ENCODE assay signal across 8 cellular contexts in genomic region chr4:41145571-41146078, GRCh38.
DNase-seq lines count a peak whose midpoint lies in the region; FAIRE-seq and TF ChIP-seq lines count a peak whose summit lies in the region.

No MANE protein-coding gene starts in this region.

- no peak overlapping the region for H3K4ac ChIP-seq in H1 (replicated peaks; ENCODE audit: insufficient read length, low read depth, low read length)

- TF ChIP-seq EP300 in H1 (IDR thresholded peaks at IDR 0.05; ENCODE audit: borderline replicate concordance in 1 of 2, low read depth in 2 of 2, low read length in 2 of 2) = no peak

- no peak for TF ChIP-seq RAD21 in H1 (IDR thresholded peaks at IDR 0.05 in 1 of 2, conservative IDR thresholded peaks at IDR 0.05 in 1 of 2; ENCODE audit: low read depth in 2 of 2, low read length in 2 of 2)

- TF ChIP-seq POLR2A in H1 (IDR thresholded peaks at IDR 0.05; ENCODE audit: control extremely low read depth in 1 of 2, low read depth in 2 of 2, low read length in 2 of 2) (no peak), spleen (IDR thresholded peaks at IDR 0.05) (no peak)

- H4K20me1 ChIP-seq in H1 (replicated peaks in 1 of 2; ENCODE audit: control insufficient read depth in 1 of 2, insufficient read depth in 2 of 2, low read length in 2 of 2) = no peaks in the 10 kb centered on the region
- no peaks in the 10 kb centered on the region for H4K20me1 ChIP-seq in osteoblast (ENCODE audit: insufficient read depth, low read length)

- H3K9ac ChIP-seq in H1 (replicated peaks in 1 of 4; ENCODE audit: extremely low read depth in 1 of 4, low read depth in 3 of 4, low read length in 3 of 4) = no peak overlapping the region

- H3K14ac ChIP-seq in H1 (ENCODE audit: insufficient read length) = no peak overlapping the region

- peak overlapping the region; percentile 75; the same call in 1 of the 2 replicates for H3K18ac ChIP-seq in H1 (ENCODE audit: extremely low read depth, low read length)

- TF ChIP-seq CTCF in H1 (IDR thresholded peaks at IDR 0.05; ENCODE audit: control extremely low read depth in 1 of 3, insufficient read depth in 1 of 3, low read depth in 1 of 3, low read length in 3 of 3) = no peak
- no peak for TF ChIP-seq CTCF in osteoblast (IDR thresholded peaks at IDR 0.05; ENCODE audit: extremely low read depth, low read depth, low read length)
- no peak for TF ChIP-seq CTCF in spleen (IDR thresholded peaks at IDR 0.05 in 8 of 11, conservative IDR thresholded peaks at IDR 0.05 in 3 of 11)

- H2AFZ ChIP-seq in H1 (ENCODE audit: low read length) (no peak overlapping the region), osteoblast (ENCODE audit: low read length) (no peak overlapping the region)

- H4K5ac ChIP-seq in H1 (ENCODE audit: insufficient read length, low read depth, low read length) = no peak overlapping the region

- H4K91ac ChIP-seq in H1 (replicated peaks; ENCODE audit: insufficient read length, low read length) = no peak overlapping the region

- H3K27ac ChIP-seq in H1 (ENCODE audit: low read depth, low read length) = peak overlapping the region; percentile 57; the same call in 1 of the 2 replicates
- peak overlapping the region; percentile 74 for H3K27ac ChIP-seq in osteoblast (ENCODE audit: low read depth, low read length)
- peak overlapping the region in 1 of 8 donors; percentile 73 for H3K27ac ChIP-seq in spleen

- H3K23ac ChIP-seq in H1 (ENCODE audit: insufficient read length) = no peak overlapping the region

- POLR2A ChIA-PET in H1 (lab: Charles Lee; ENCODE audit: partially characterized antibody) = interaction anchor here (0.6 to 1.6 kb wide), 4 partner anchors 9 to 19 kb away, joined by 3 to 6 read pairs (median 3); no protein-coding TSS in a partner anchor

- peak overlapping the region; percentile 87; the same call in 1 of the 2 replicates for H2BK5ac ChIP-seq in H1 (ENCODE audit: low read depth, low read length)

- 88% methylated on average over 3 of the region's 3 CpGs; no CpG with 5 or more reads in 1 of the 2 experiments for WGBS in H1 (ENCODE audit: extremely low coverage in 1 of 2, insufficient coverage in 1 of 2, insufficient read length in 1 of 2, insufficient replicate concordance in 2 of 2, low coverage in 1 of 2, low lambda C conversion rate in 2 of 2, missing lambda C conversion rate in 1 of 2), 2 experiments
- WGBS in spleen, 5 donors = 69 to 89% (median 83%) methylated on average over 3 of the region's 3 CpGs

- DNase-seq in Daoy (ENCODE audit: low read depth) = peak; percentile 63
- peak; percentile 34 for DNase-seq in MG63
- DNase-seq in H1 (ENCODE audit: low read depth in 1 of 2, low spot score in 2 of 2) = no peak
- no peak for DNase-seq in osteoblast (ENCODE audit: insufficient read length, low spot score, missing footprints)
- DNase-seq in stimulated activated naive CD4-positive, alpha-beta T cell (lab: John Stamatoyannopoulos, UW) = no peak
- no peak for DNase-seq in activated naive CD4-positive, alpha-beta T cell treated with anti-CD3 and anti-CD28 coated beads, Interleukin-2, amount 50 U/mL, for 16 hours
- DNase-seq in spleen = no peak
- DNase-seq in KBM-7 = no peak

- no peaks in the 10 kb centered on the region for H3K27me3 ChIP-seq in MG63
- no peaks in the 10 kb centered on the region for H3K27me3 ChIP-seq in H1 (replicated peaks in 1 of 4; ENCODE audit: control insufficient read depth in 3 of 4, extremely low read depth in 1 of 4, insufficient read depth in 3 of 4, low read length in 3 of 4)
- H3K27me3 ChIP-seq in osteoblast (ENCODE audit: insufficient read depth, low read length) = no peaks in the 10 kb centered on the region
- no peaks in the 10 kb centered on the region for H3K27me3 ChIP-seq in spleen (replicated peaks in 1 of 7)

- H3K4me1 ChIP-seq in H1 (replicated peaks in 1 of 4; ENCODE audit: control insufficient read depth in 3 of 4, insufficient read depth in 4 of 4, low read length in 3 of 4) (peaks cover 2 to 11% (median 8%) of the 10 kb centered on the region in 4 experiments; a peak in 4 of 7 replicates), osteoblast (ENCODE audit: insufficient read depth, low read length) (peaks cover 81% of the 10 kb centered on the region), spleen (peaks cover 0 to 24% (median 4%) of the 10 kb centered on the region in 6 donors)

- no peak for FAIRE-seq in H1 (lab: Jason Lieb, UNC)

- H3K4me3 ChIP-seq in MG63 = no peak overlapping the region
- H3K4me3 ChIP-seq in H1 (ENCODE audit: extremely low read depth in 1 of 4, insufficient read depth in 2 of 4, low read depth in 3 of 4, low read length in 4 of 4) = no peak overlapping the region
- H3K4me3 ChIP-seq in osteoblast (ENCODE audit: insufficient read depth, low read length) = no peak overlapping the region
- H3K4me3 ChIP-seq in spleen = no peak overlapping the region

- peaks cover 3% of the 10 kb centered on the region; the same call in 1 of the 2 replicates for H3K79me1 ChIP-seq in H1 (ENCODE audit: low read depth, low read length)

- H3K36me3 ChIP-seq in MG63 (peaks cover 5% of the 10 kb centered on the region; the same call in 1 of the 2 replicates), H1 (ENCODE audit: control insufficient read depth in 2 of 4, insufficient read depth in 4 of 4, low read length in 3 of 4) (peaks cover 0 to 3% (median 0%) of the 10 kb centered on the region in 4 experiments; a peak in 2 of 8 replicates), osteoblast (ENCODE audit: insufficient read depth, low read length) (peaks cover 9% of the 10 kb centered on the region), spleen (no peaks in the 10 kb centered on the region)

- in situ Hi-C loops in KBM-7 (cut with MboI; ENCODE audit: low pct_unique_long_range_greater_than_20kb, low sequenced_read_pairs) = no loop called here

- H2BK20ac ChIP-seq in H1 (ENCODE audit: low read length) = no peak overlapping the region

- H2BK12ac ChIP-seq in H1 (ENCODE audit: low read depth, low read length) = peak overlapping the region; percentile 32; the same call in 1 of the 2 replicates

- intact Hi-C loops in spleen (cut with DNase I; ENCODE audit: low total_unique reads) = no loop called here

- H2BK15ac ChIP-seq in H1 (ENCODE audit: low read length) = no peak overlapping the region

- H3K79me2 ChIP-seq in H1 (ENCODE audit: control insufficient read depth in 1 of 2, insufficient read depth in 2 of 2, low read length in 2 of 2) = peaks cover 0 to 18% of the 10 kb centered on the region in 2 experiments; a peak in 2 of 4 replicates
- peaks cover 63% of the 10 kb centered on the region for H3K79me2 ChIP-seq in osteoblast (ENCODE audit: insufficient read depth, low read length)

- no peak overlapping the region for H3K56ac ChIP-seq in H1 (replicated peaks; ENCODE audit: insufficient read length, low read depth, low read length)

- H4K8ac ChIP-seq in H1 (ENCODE audit: extremely low read depth, insufficient read depth, low read length) = no peak overlapping the region

- no peak overlapping the region for H2BK120ac ChIP-seq in H1 (replicated peaks; ENCODE audit: low read depth, low read length)

- H3K23me2 ChIP-seq in H1 (ENCODE audit: low read depth, low read length) = no peaks in the 10 kb centered on the region

- CTCF ChIA-PET in H1 (lab: Charles Lee; ENCODE audit: partially characterized antibody) = interaction anchor here (1.1 kb wide), 1 partner anchor 66 kb away, joined by 3 read pairs; no protein-coding TSS in a partner anchor

- no peak overlapping the region for H3K4me2 ChIP-seq in H1 (ENCODE audit: insufficient read depth in 1 of 2, low read depth in 2 of 2, low read length in 2 of 2)
- no peak overlapping the region for H3K4me2 ChIP-seq in osteoblast (ENCODE audit: insufficient read depth, low read length)

- H2AK5ac ChIP-seq in H1 (ENCODE audit: low read depth, low read length) = peak overlapping the region; percentile 84

- no peaks in the 10 kb centered on the region for H3K9me3 ChIP-seq in MG63
- H3K9me3 ChIP-seq in H1 (ENCODE audit: insufficient read depth in 2 of 2, low read depth in 1 of 2, low read length in 1 of 2) = no peaks in the 10 kb centered on the region
- H3K9me3 ChIP-seq in osteoblast (ENCODE audit: low read depth, low read length) = no peaks in the 10 kb centered on the region
- H3K9me3 ChIP-seq in spleen = no peaks in the 10 kb centered on the region

TF ChIP-seq in H1, 55 proteins besides CTCF, POLR2A, EP300 and RAD21:
- no peak for TF ChIP-seq SAP30 (IDR thresholded peaks at IDR 0.05; ENCODE audit: insufficient read depth, insufficient replicate concordance, low read length)
- no peak for TF ChIP-seq BRCA1 (IDR thresholded peaks at IDR 0.05; ENCODE audit: low read depth, low read length)
- no peak for TF ChIP-seq MAX (IDR thresholded peaks at IDR 0.05)
- TF ChIP-seq CBX5 (IDR thresholded peaks at IDR 0.05; ENCODE audit: low read depth, low read length) = no peak
- TF ChIP-seq E2F6 (IDR thresholded peaks at IDR 0.05) = no peak
- TF ChIP-seq TBP (IDR thresholded peaks at IDR 0.05; ENCODE audit: low read depth, low read length) = no peak
- TF ChIP-seq HDAC6 (IDR thresholded peaks at IDR 0.05; ENCODE audit: low read depth, low read length) = no peak
- TF ChIP-seq CBX8 (IDR thresholded peaks at IDR 0.05; ENCODE audit: borderline replicate concordance, low read depth, low read length) = no peak
- no peak for TF ChIP-seq POU5F1 (IDR thresholded peaks at IDR 0.05; ENCODE audit: low read depth, low read length)
- no peak for TF ChIP-seq EZH2 (IDR thresholded peaks at IDR 0.05; ENCODE audit: low read depth, low read length, severe bottlenecking)
- no peak for TF ChIP-seq KDM4A (IDR thresholded peaks at IDR 0.05; ENCODE audit: low read depth, low read length, severe bottlenecking)
- no peak for TF ChIP-seq PHF8 (conservative IDR thresholded peaks at IDR 0.05; ENCODE audit: low read depth, low read length)
- TF ChIP-seq POLR2AphosphoS5 (IDR thresholded peaks at IDR 0.05; ENCODE audit: low read depth, low read length) = no peak
- TF ChIP-seq ZNF274 (IDR thresholded peaks at IDR 0.05; ENCODE audit: borderline replicate concordance, extremely low read depth, low read length) = no peak
- no peak for TF ChIP-seq CHD2 (IDR thresholded peaks at IDR 0.05; ENCODE audit: low read length)
- no peak for TF ChIP-seq RXRA (IDR thresholded peaks at IDR 0.05; ENCODE audit: insufficient read depth, low read depth, low read length)
- no peak for TF ChIP-seq BCL11A (IDR thresholded peaks at IDR 0.05; ENCODE audit: low read depth in 2 of 2, low read length in 2 of 2)
- no peak for TF ChIP-seq EGR1 (IDR thresholded peaks at IDR 0.05; ENCODE audit: borderline replicate concordance, low read depth, low read length)

Comparison
In these comparisons a context has a peak if more than half of its experiments do, and no peak if none do; other contexts are left out.
1. DNase-seq: peak in Daoy (single experiment) and MG63 (single experiment); none in H1 (0 of 2), osteoblast (single experiment), stimulated activated naive CD4-positive, alpha-beta T cell (0 of 6), activated naive CD4-positive, alpha-beta T cell treated with anti-CD3 and anti-CD28 coated beads, Interleukin-2, amount 50 U/mL, for 16 hours (single experiment), spleen (single experiment) and KBM-7 (single experiment).